In genomic region chr6:35669441-35669776, GRCh38 we compare ENCODE assay signal across 9 cellular contexts. TPM values are rescaled to one million over a fixed set of nuclear protein-coding genes. Genes with fewer than 3 reads are reported as not detected.
DNase-seq lines count a peak whose midpoint lies in the region; ATAC-seq and TF ChIP-seq lines count a peak whose summit lies in the region.
"Had no signal": no experiment of that assay in that cellular context is flagged by ENCODE, and none has a peak within 500 bp of the region (broad histone marks: within the 10 kb centered on the region; RNA-seq: fewer than 3 reads in every experiment).

No MANE protein-coding gene starts in this region.

- H3K14ac ChIP-seq in trophoblast cell (ENCODE audit: low read length) = no peak overlapping the region

- no peak for TF ChIP-seq RAD21 in SK-N-SH (IDR thresholded peaks at IDR 0.05; ENCODE audit: low read length)

- H3K23ac ChIP-seq in trophoblast cell (ENCODE audit: low read length) = no peak overlapping the region

- peak overlapping the region; percentile 91 for H3K27ac Mint-ChIP-seq in activated CD8-positive, alpha-beta memory T cell treated with anti-CD3 and anti-CD28 coated beads, Interleukin-2, amount 10 ng/mL, durations not matched to agents 7 days and 5 days
- peak overlapping the region; percentile 94 for H3K27ac Mint-ChIP-seq in stimulated activated effector memory CD8-positive, alpha-beta T cell treated with anti-CD3 and anti-CD28 coated beads, Interleukin-12 subunit alpha, Interleukin-12 subunit beta, amount 100 ng/mL, for 72 hours

- H3K36me3 ChIP-seq in SK-N-SH (replicated peaks in 1 of 2; ENCODE audit: control insufficient read depth in 1 of 2, insufficient read depth in 2 of 2, low read length in 1 of 2) (no peaks in the 10 kb centered on the region), trophoblast cell (ENCODE audit: control insufficient read depth in 1 of 2, insufficient read depth in 2 of 2, low read length in 2 of 2) (no peaks in the 10 kb centered on the region)

- no peak overlapping the region for H3K18ac ChIP-seq in trophoblast cell (ENCODE audit: low read length)

- TF ChIP-seq CTCF in SK-N-SH (IDR thresholded peaks at IDR 0.05) = no peak

- DNase-seq in activated CD8-positive, alpha-beta memory T cell treated with anti-CD3 and anti-CD28 coated beads, Interleukin-2, amount 10 ng/mL, durations not matched to agents 7 days and 5 days = no peak
- no peak for DNase-seq in activated CD8-positive, alpha-beta memory T cell treated with anti-CD3 and anti-CD28 coated beads for 24 hours
- DNase-seq in SK-N-SH (no peak), epithelial cell of prostate (ENCODE audit: low read depth, low spot score) (no peak), trophoblast cell (no peak), LoVo (ENCODE audit: low spot score) (no peak), SIG-M5 treated with dmso at 0.1 percent for 504 hours (lab: John Stamatoyannopoulos, UW; ENCODE audit: unreplicated experiment) (no peak)
- no peak for DNase-seq in stimulated activated effector memory CD8-positive, alpha-beta T cell treated with anti-CD3 and anti-CD28 coated beads, Interleukin-12 subunit alpha, Interleukin-12 subunit beta, amount 100 ng/mL, for 72 hours (ENCODE audit: low spot score in 2 of 2)
- DNase-seq: kidney had no signal

- H3K9ac ChIP-seq in SK-N-SH = peak overlapping the region; percentile 39
- H3K9ac ChIP-seq in trophoblast cell (ENCODE audit: low read length) = no peak overlapping the region

- H3K27me3 Mint-ChIP-seq in activated CD8-positive, alpha-beta memory T cell treated with anti-CD3 and anti-CD28 coated beads, Interleukin-2, amount 10 ng/mL, durations not matched to agents 7 days and 5 days = no peaks in the 10 kb centered on the region

- H3K27me3 ChIP-seq in SK-N-SH (ENCODE audit: insufficient read depth) = no peaks in the 10 kb centered on the region
- no peaks in the 10 kb centered on the region for H3K27me3 ChIP-seq in trophoblast cell (ENCODE audit: insufficient read depth, low read length)

- no peaks in the 10 kb centered on the region for H3K9me3 Mint-ChIP-seq in activated CD8-positive, alpha-beta memory T cell treated with anti-CD3 and anti-CD28 coated beads, Interleukin-2, amount 10 ng/mL, durations not matched to agents 7 days and 5 days (ENCODE audit: low read depth)
- H3K9me3 Mint-ChIP-seq in stimulated activated effector memory CD8-positive, alpha-beta T cell treated with anti-CD3 and anti-CD28 coated beads, Interleukin-12 subunit alpha, Interleukin-12 subunit beta, amount 100 ng/mL, for 72 hours = no peaks in the 10 kb centered on the region

- H3K36me3 Mint-ChIP-seq in activated CD8-positive, alpha-beta memory T cell treated with anti-CD3 and anti-CD28 coated beads, Interleukin-2, amount 10 ng/mL, durations not matched to agents 7 days and 5 days = peaks cover 2% of the 10 kb centered on the region
- H3K36me3 Mint-ChIP-seq in stimulated activated effector memory CD8-positive, alpha-beta T cell treated with anti-CD3 and anti-CD28 coated beads, Interleukin-12 subunit alpha, Interleukin-12 subunit beta, amount 100 ng/mL, for 72 hours = no peaks in the 10 kb centered on the region

- peak overlapping the region; percentile 67 for H3K4me3 Mint-ChIP-seq in activated CD8-positive, alpha-beta memory T cell treated with anti-CD3 and anti-CD28 coated beads, Interleukin-2, amount 10 ng/mL, durations not matched to agents 7 days and 5 days
- peak overlapping the region; percentile 59 for H3K4me3 Mint-ChIP-seq in stimulated activated effector memory CD8-positive, alpha-beta T cell treated with anti-CD3 and anti-CD28 coated beads, Interleukin-12 subunit alpha, Interleukin-12 subunit beta, amount 100 ng/mL, for 72 hours

- H3K9me3 ChIP-seq in SK-N-SH (no peaks in the 10 kb centered on the region), trophoblast cell (ENCODE audit: insufficient read depth, low read depth, low read length) (no peaks in the 10 kb centered on the region)

- TF ChIP-seq EP300 in SK-N-SH (IDR thresholded peaks at IDR 0.05; ENCODE audit: borderline replicate concordance in 1 of 2, low read depth in 1 of 2, low read length in 1 of 2) = no peak

- no peaks in the 10 kb centered on the region for H3K9me2 ChIP-seq in SK-N-SH

- H2AK5ac ChIP-seq in trophoblast cell (ENCODE audit: low read length) = no peak overlapping the region

- peak overlapping the region; percentile 56 to 79; a peak in 3 of 4 replicates for H3K27ac ChIP-seq in SK-N-SH (ENCODE audit: low read depth in 2 of 2, low read length in 1 of 2)
- peak overlapping the region; percentile 41 for H3K27ac ChIP-seq in epithelial cell of prostate
- H3K27ac ChIP-seq in trophoblast cell (ENCODE audit: low read depth, low read length) = no peak overlapping the region

- no peaks in the 10 kb centered on the region for H4K20me1 ChIP-seq in SK-N-SH (ENCODE audit: insufficient read depth)

- no peak overlapping the region for H2BK120ac ChIP-seq in trophoblast cell (ENCODE audit: insufficient read depth, low read length, poor library complexity)

- H3K4me1 ChIP-seq in SK-N-SH (ENCODE audit: control insufficient read depth in 1 of 2, insufficient read depth in 2 of 2, low read depth in 1 of 2, low read length in 1 of 2) (peaks cover 0 to 19% of the 10 kb centered on the region in 2 experiments; a peak in 2 of 4 replicates), trophoblast cell (ENCODE audit: control insufficient read depth in 1 of 2, insufficient read depth in 2 of 2, low read length in 2 of 2) (no peaks in the 10 kb centered on the region)

- H3K4me3 ChIP-seq in SK-N-SH (ENCODE audit: low read depth in 2 of 2, low read length in 1 of 2) (peak overlapping the region; percentile 2 to 33; a peak in 2 of 4 replicates), trophoblast cell (ENCODE audit: low read depth, low read length) (no peak overlapping the region)

- H2BK5ac ChIP-seq in trophoblast cell (ENCODE audit: low read depth, low read length, poor library complexity) = no peak overlapping the region

- no peaks in the 10 kb centered on the region for H3K79me1 ChIP-seq in trophoblast cell (ENCODE audit: low read length)

- H2AFZ ChIP-seq in SK-N-SH (ENCODE audit: low read depth) (peak overlapping the region; percentile 92), trophoblast cell (ENCODE audit: insufficient read depth, low read length, poor library complexity) (no peak overlapping the region)

- peak; percentile 81 for ATAC-seq in activated CD8-positive, alpha-beta memory T cell treated with anti-CD3 and anti-CD28 coated beads, Interleukin-2, amount 10 ng/mL, durations not matched to agents 7 days and 5 days
- peak; percentile 53 for ATAC-seq in stimulated activated effector memory CD8-positive, alpha-beta T cell treated with anti-CD3 and anti-CD28 coated beads, Interleukin-12 subunit alpha, Interleukin-12 subunit beta, amount 100 ng/mL, for 72 hours

- 46% methylated on average over 1 of the region's 1 CpG for WGBS in SK-N-SH (ENCODE audit: low lambda C conversion rate)
- WGBS in trophoblast cell (ENCODE audit: extremely low coverage, insufficient coverage, insufficient read length) = no CpG with 5 or more reads among the region's 1 CpG

- H4K8ac ChIP-seq in trophoblast cell (ENCODE audit: low read depth, low read length) = no peak overlapping the region

- no peak overlapping the region for H4K12ac ChIP-seq in trophoblast cell (ENCODE audit: low read depth, low read length)

- H3K79me2 ChIP-seq in SK-N-SH (ENCODE audit: insufficient read depth) (peaks cover 33% of the 10 kb centered on the region; the same call in 1 of the 2 replicates), trophoblast cell (ENCODE audit: control insufficient read depth, insufficient read depth, low read length, poor library complexity) (no peaks in the 10 kb centered on the region)

- H3K4me1 Mint-ChIP-seq in activated CD8-positive, alpha-beta memory T cell treated with anti-CD3 and anti-CD28 coated beads, Interleukin-2, amount 10 ng/mL, durations not matched to agents 7 days and 5 days = peaks cover 39% of the 10 kb centered on the region
- peaks cover 23% of the 10 kb centered on the region for H3K4me1 Mint-ChIP-seq in stimulated activated effector memory CD8-positive, alpha-beta T cell treated with anti-CD3 and anti-CD28 coated beads, Interleukin-12 subunit alpha, Interleukin-12 subunit beta, amount 100 ng/mL, for 72 hours

- H4K91ac ChIP-seq in trophoblast cell (ENCODE audit: low read depth, low read length) = no peak overlapping the region

- no peak overlapping the region for H2BK12ac ChIP-seq in trophoblast cell (ENCODE audit: low read length)

- H3F3A ChIP-seq in SK-N-SH (replicated peaks; ENCODE audit: insufficient read depth) = peaks cover 16% of the 10 kb centered on the region

- no peak overlapping the region for H3K4ac ChIP-seq in trophoblast cell (ENCODE audit: low read depth, low read length)

- H3K4me2 ChIP-seq in SK-N-SH (peak overlapping the region; percentile 57), trophoblast cell (ENCODE audit: low read length) (no peak overlapping the region)

- POLR2A ChIA-PET in SK-N-SH (lab: Yijun Ruan, JAX) = no interaction called here

- CTCF ChIA-PET in activated CD8-positive, alpha-beta memory T cell treated with anti-CD3 and anti-CD28 coated beads, Interleukin-2, amount 10 ng/mL, durations not matched to agents 7 days and 5 days (lab: Charles Lee) = interaction anchor here (0.6 to 3.6 kb wide), 10 partner anchors 8 to 452 kb away, joined by 3 to 27 read pairs (median 4); partner anchors contain the start of genes ARMC12 and FKBP5
- CTCF ChIA-PET in SK-N-SH (lab: Yijun Ruan, JAX) = interaction anchor here (0.7 kb wide), 1 partner anchor 200 kb away, joined by 3 read pairs; no protein-coding TSS in a partner anchor

TF ChIP-seq in SK-N-SH, 30 proteins besides CTCF, POLR2A, EP300 and RAD21:
- TF ChIP-seq MEF2A (IDR thresholded peaks at IDR 0.05; ENCODE audit: borderline replicate concordance, low read depth) (no peak), FOXJ3 (CRISPR knock-in tag; IDR thresholded peaks at IDR 0.05) (no peak)

RNA-seq across cellular contexts. Expression of gene FKBP5, which starts 19.3 kb away (rescaled TPM):
- 10 to 100 TPM; 53.8 to 70.6 TPM for total RNA-seq in activated CD8-positive, alpha-beta memory T cell treated with anti-CD3 and anti-CD28 coated beads, Interleukin-2, amount 10 ng/mL, durations not matched to agents 7 days and 5 days
- polyA plus RNA-seq in SK-N-SH (2012; rRNA removed) = 4.2 and 5.1 TPM in 2 replicates
- polyA plus RNA-seq in SK-N-SH (2012; cell fraction: cytosol; rRNA removed) = 6.7 and 7.4 TPM in 2 replicates
- polyA plus RNA-seq in SK-N-SH (2012; cell fraction: nucleus; rRNA removed) = 2.2 and 3.5 TPM in 2 replicates
- 1.1 and 1.2 TPM in 2 replicates for polyA plus RNA-seq in trophoblast cell (2013)
